ENCODE assay signal across 8 cellular contexts in the genomic region with DNA sequence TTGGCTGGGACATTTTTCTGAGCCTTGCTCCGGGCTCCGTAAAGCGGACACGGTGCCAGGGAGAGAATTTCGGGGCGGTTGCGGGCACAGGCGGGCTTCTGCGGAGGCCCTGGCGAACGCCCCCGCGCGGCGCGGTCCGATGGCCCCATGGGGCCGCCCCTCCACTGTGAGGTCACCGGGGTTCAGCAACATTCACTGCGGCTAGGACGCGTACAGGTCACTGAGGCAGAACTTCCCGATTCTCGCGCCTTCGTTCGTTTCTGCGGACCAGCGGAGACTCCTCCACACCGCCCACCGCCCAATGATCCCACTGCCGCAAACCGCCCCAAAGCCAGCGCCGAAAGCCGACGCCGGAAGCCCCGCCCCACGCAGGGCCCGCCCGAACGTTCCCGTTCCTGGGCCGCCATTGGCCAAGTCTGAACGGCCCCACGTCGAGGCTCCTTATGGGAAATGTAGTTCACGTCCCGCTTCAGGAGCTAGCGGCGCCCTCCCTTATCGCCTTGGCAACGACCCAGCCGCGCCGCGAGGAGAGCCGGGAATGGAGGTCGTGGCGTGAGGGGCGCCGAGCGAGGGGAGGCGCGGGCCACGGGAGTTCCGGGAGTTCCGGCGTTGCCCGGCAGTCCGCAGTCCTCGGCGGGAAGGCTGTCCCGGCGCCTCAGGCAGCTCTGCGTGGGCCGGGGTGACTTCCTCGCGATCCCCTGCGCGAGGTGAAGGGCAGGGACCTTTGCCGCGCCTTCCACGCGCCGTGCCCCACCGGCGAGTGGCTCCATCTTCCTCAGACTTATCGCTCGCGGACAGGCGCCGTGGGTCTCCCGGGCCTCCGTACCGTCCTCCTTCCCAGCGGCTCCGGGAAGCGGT. TPM values are rescaled to one million over a fixed set of nuclear protein-coding genes. Genes with fewer than 3 reads are reported as not detected.
DNase-seq lines count a peak whose midpoint lies in the region; ATAC-seq and TF ChIP-seq lines count a peak whose summit lies in the region.

ZNF584 (plus strand) TSS at position 498 of the 858 bp plus-strand sequence. CDS start 499 bp downstream, outside the sequence.

- peak; percentile 81 for ATAC-seq in GM21825 (IDR thresholded peaks at IDR 0.05; ENCODE audit: unreplicated experiment)

- H3K9me3 ChIP-seq in DOHH2 (ENCODE audit: control insufficient read depth, insufficient read depth, low read length): no peaks in the 10 kb centered on the region
- H3K9me3 ChIP-seq in KOPT-K1 (ENCODE audit: insufficient read depth, low read length, poor library complexity, severe bottlenecking): no peaks in the 10 kb centered on the region
- no peaks in the 10 kb centered on the region for H3K9me3 ChIP-seq in Peyer's patch
- H3K9me3 ChIP-seq in esophagus squamous epithelium: no peaks in the 10 kb centered on the region

- intact Hi-C loops in esophagus squamous epithelium (cut with DNase I): no loop called here

- peak within 1 kb of the TSS; percentile 100 for H3K4me3 ChIP-seq in DOHH2 (ENCODE audit: low read length)
- H3K4me3 ChIP-seq in Peyer's patch: peak within 1 kb of the TSS; percentile 54 to 100 (median 82)
- peak within 1 kb of the TSS; percentile 86 to 100 (median 97) for H3K4me3 ChIP-seq in esophagus squamous epithelium

- H3K27me3 ChIP-seq in DOHH2 (ENCODE audit: control insufficient read depth, low read length) (no peaks in the 10 kb centered on the region), Peyer's patch (no peaks in the 10 kb centered on the region), esophagus squamous epithelium (no peaks in the 10 kb centered on the region)

- peak; percentile 48 for TF ChIP-seq CTCF in DOHH2 (IDR thresholded peaks at IDR 0.05; ENCODE audit: low read depth, low read length, poor library complexity, severe bottlenecking)
- peak in 2 of 6 experiments; percentile 12 to 20 for TF ChIP-seq CTCF in Peyer's patch (IDR thresholded peaks at IDR 0.05)
- peak in 1 of 6 experiments; percentile 6 for TF ChIP-seq CTCF in esophagus squamous epithelium (IDR thresholded peaks at IDR 0.05)

- H3K36me3 ChIP-seq in DOHH2 (ENCODE audit: control insufficient read depth, low read length): peaks cover 5% of the 10 kb centered on the region; the same call in 1 of the 2 replicates
- H3K36me3 ChIP-seq in KOPT-K1 (ENCODE audit: insufficient read depth, low read length): no peaks in the 10 kb centered on the region
- no peaks in the 10 kb centered on the region for H3K36me3 ChIP-seq in Peyer's patch
- peaks cover 0 to 15% (median 0%) of the 10 kb centered on the region in 3 donors for H3K36me3 ChIP-seq in esophagus squamous epithelium

- H3K27ac ChIP-seq in DOHH2 (ENCODE audit: low read depth, low read length): peak within 1 kb of the TSS; percentile 57
- peak within 1 kb of the TSS; percentile 78 for H3K27ac ChIP-seq in KOPT-K1 (ENCODE audit: low read depth, low read length, poor library complexity, severe bottlenecking)
- H3K27ac ChIP-seq in Peyer's patch: peak within 1 kb of the TSS; percentile 79 to 93 (median 84)
- H3K27ac ChIP-seq in esophagus squamous epithelium: peak within 1 kb of the TSS; percentile 91 to 96 (median 93)

- peaks cover 9% of the 10 kb centered on the region for H3F3A ChIP-seq in DOHH2 (ENCODE audit: control insufficient read depth, insufficient read depth)

- peaks cover 31% of the 10 kb centered on the region for H3K79me2 ChIP-seq in DOHH2 (ENCODE audit: control insufficient read depth, low read length)

- H3K4me1 ChIP-seq in DOHH2 (ENCODE audit: control insufficient read depth, low read length): peaks cover 24% of the 10 kb centered on the region
- peaks cover 0 to 24% (median 7%) of the 10 kb centered on the region in 4 donors for H3K4me1 ChIP-seq in Peyer's patch
- peaks cover 14 to 30% (median 21%) of the 10 kb centered on the region in 3 donors for H3K4me1 ChIP-seq in esophagus squamous epithelium

- TF ChIP-seq POLR2A in Peyer's patch (IDR thresholded peaks at IDR 0.05) (peak; percentile 75 to 77), esophagus squamous epithelium (IDR thresholded peaks at IDR 0.05) (peak in 3 of 4 donors; percentile 63 to 89 (median 88))

- DNase-seq in Peyer's patch: peak; percentile 93 to 97 (median 94)
- DNase-seq in activated T-helper 1 cell treated with Interleukin-2 at 50 U/mL for 16 hours (ENCODE audit: low read depth): peak; percentile 89
- DNase-seq in esophagus squamous epithelium (lab: John Stamatoyannopoulos, UW): peak; percentile 67
- DNase-seq in myocyte (ENCODE audit: low read depth): peak; percentile 97
- DNase-seq in stimulated activated CD8-positive, alpha-beta memory T cell treated with anti-CD3 and anti-CD28 coated beads, Interleukin-7, amount 100 ng/mL, for 4 hours (ENCODE audit: low read depth in 2 of 2): peak; percentile 90 to 95

- no peaks in the 10 kb centered on the region for H3K9me2 ChIP-seq in DOHH2 (replicated peaks; ENCODE audit: control insufficient read depth, low read length)

- peak within 1 kb of the TSS; percentile 74 for H3K4me2 ChIP-seq in DOHH2 (ENCODE audit: low read length)

- 0% methylated on average over 12 of the region's 100 CpGs; no CpG with 5 or more reads in 1 of the 2 donors for WGBS in esophagus squamous epithelium, 2 donors

- H4K20me1 ChIP-seq in DOHH2 (ENCODE audit: control insufficient read depth, insufficient read depth, low read depth, low read length): no peaks in the 10 kb centered on the region

RNA-seq across cellular contexts. Expression of gene ZNF584, which starts in this region (rescaled TPM):
- 10 to 100 TPM in 1 of 4 donors, 1 to 10 TPM in 3; 2.5 to 18.2 (median 9.6) TPM for total RNA-seq in Peyer's patch
- total RNA-seq in esophagus squamous epithelium: 10 to 100 TPM in 2 of 4 donors, 1 to 10 TPM in 2; 8.5 to 13.4 (median 9.4) TPM
- 12.7 and 19.4 TPM in 2 replicates for total RNA-seq in myocyte
- polyA plus RNA-seq in myocyte (2012): 10.1 TPM

Comparison
In these comparisons a context has a peak if more than half of its experiments do, and no peak if none do; other contexts are left out.
1. Peak in every context shown above with its lines: DNase-seq, ATAC-seq, H3K4me3 ChIP-seq and H3K27ac ChIP-seq.